ENCODE assay signal across 14 cellular contexts in genomic region chr12:115049617-115050016, GRCh38.
DNase-seq lines count a peak whose midpoint lies in the region; ATAC-seq and TF ChIP-seq lines count a peak whose summit lies in the region.
"Had no signal": no experiment of that assay in that cellular context is flagged by ENCODE, and none has a peak within 500 bp of the region (broad histone marks: within the 10 kb centered on the region; RNA-seq: fewer than 3 reads in every experiment).

No MANE protein-coding gene starts in this region.

- no peak overlapping the region for H3K14ac ChIP-seq in IMR-90 (replicated peaks; ENCODE audit: low read depth, low read length)

- H3K4me3 ChIP-seq in IMR-90 (ENCODE audit: insufficient read depth, low read depth, low read length): no peak overlapping the region
- no peak overlapping the region for H3K4me3 ChIP-seq in body of pancreas

- H3K4me1 ChIP-seq in IMR-90 (ENCODE audit: control insufficient read depth, insufficient read depth, low read length) (no peaks in the 10 kb centered on the region), body of pancreas (no peaks in the 10 kb centered on the region)

- H4K8ac ChIP-seq in IMR-90 (ENCODE audit: low read depth in 2 of 2, low read length in 2 of 2): no peak overlapping the region

- no peak overlapping the region for H4K5ac ChIP-seq in IMR-90 (ENCODE audit: low read depth, low read length)

- TF ChIP-seq CTCF in IMR-90 (conservative IDR thresholded peaks at IDR 0.05; ENCODE audit: low read depth, low read length): no peak
- no peak for TF ChIP-seq CTCF in body of pancreas (IDR thresholded peaks at IDR 0.05)

- H3K4ac ChIP-seq in IMR-90 (ENCODE audit: low read depth, low read length): no peak overlapping the region

- no peak overlapping the region for H3K56ac ChIP-seq in IMR-90 (ENCODE audit: extremely low read depth, insufficient read depth, low read length)

- no peak overlapping the region for H2BK20ac ChIP-seq in IMR-90 (ENCODE audit: low read depth, low read length)

- DNase-seq in ELR (ENCODE audit: low read depth) (peak; percentile 7), IMR-90 (peak; percentile 6), astrocyte of the hippocampus (ENCODE audit: low read depth, low spot score) (peak; percentile 7), fibroblast of peridontal ligament (ENCODE audit: extremely low read depth) (peak; percentile 17), body of pancreas (no peak), left lobe of liver (ENCODE audit: low spot score) (no peak)
- DNase-seq in effector CD8-positive, alpha-beta T cell (lab: John Stamatoyannopoulos, UW): no peak
- DNase-seq: ACHN; CD4-positive, alpha-beta memory T cell; DND-41; NCI-H146; NCI-H2227 treated with DMSO at 0.1 percent for 48 hours; NCI-H526 had no signal

- no TSS peak for BruUV-seq in IMR-90 (replicated peaks; lab: Mats Ljungman, UMichigan)

- no peak for TF ChIP-seq RAD21 in IMR-90 (IDR thresholded peaks at IDR 0.05; ENCODE audit: low read length)

- in situ Hi-C loops in IMR-90 (cut with MboI; ENCODE audit: low sequenced_read_pairs): no loop called here

- intact Hi-C loops in IMR-90 (cut with micrococcal nuclease) (no loop called here), body of pancreas (cut with DNase I) (no loop called here)

- H3K9me3 ChIP-seq in IMR-90 (ENCODE audit: control insufficient read depth, insufficient read depth, low read length) (no peaks in the 10 kb centered on the region), body of pancreas (no peaks in the 10 kb centered on the region)

- no peak overlapping the region for H3K23ac ChIP-seq in IMR-90 (ENCODE audit: low read depth, low read length)

- ATAC-seq in IMR-90 (ENCODE audit: low read depth): no peak
- ATAC-seq in HG02588 (IDR thresholded peaks at IDR 0.05; ENCODE audit: unreplicated experiment): no peak
- ATAC-seq in body of pancreas: no peak
- no peak for ATAC-seq in left lobe of liver

- no CpG with 5 or more reads among the region's 4 CpGs for WGBS in IMR-90 (ENCODE audit: extremely low coverage in 2 of 2, insufficient read length in 1 of 2), 2 experiments
- 61 to 62% methylated on average over 4 of the region's 4 CpGs for WGBS in body of pancreas, 2 donors

- no peaks in the 10 kb centered on the region for H3K27me3 ChIP-seq in IMR-90 (ENCODE audit: control insufficient read depth, insufficient read depth, low read length)
- no peaks in the 10 kb centered on the region for H3K27me3 ChIP-seq in body of pancreas

- TF ChIP-seq POLR2A in IMR-90 (IDR thresholded peaks at IDR 0.05; ENCODE audit: low read depth, low read length): no peak
- TF ChIP-seq POLR2A in body of pancreas (IDR thresholded peaks at IDR 0.05): no peak

- CTCF ChIA-PET in IMR-90 (lab: Yijun Ruan, JAX): interaction anchor here (0.5 kb wide), 1 partner anchor 18 kb away, joined by 6 read pairs; no protein-coding TSS in a partner anchor

- no peak overlapping the region for H2BK120ac ChIP-seq in IMR-90 (ENCODE audit: low read depth, low read length)

- H2BK5ac ChIP-seq in IMR-90 (ENCODE audit: low read depth, low read length, poor library complexity, severe bottlenecking): no peak overlapping the region

- no peaks in the 10 kb centered on the region for H3K36me3 ChIP-seq in IMR-90 (ENCODE audit: control insufficient read depth, insufficient read depth, low read length)
- H3K36me3 ChIP-seq in body of pancreas (replicated peaks in 1 of 2; ENCODE audit: insufficient read depth in 1 of 2, low read depth in 2 of 2): no peaks in the 10 kb centered on the region

- no peak overlapping the region for H2AK5ac ChIP-seq in IMR-90 (ENCODE audit: low read depth, low read length)

- H3K79me1 ChIP-seq in IMR-90 (ENCODE audit: low read depth in 1 of 2, low read length in 2 of 2): no peaks in the 10 kb centered on the region

- no peak overlapping the region for H4K91ac ChIP-seq in IMR-90 (ENCODE audit: insufficient read depth, low read depth, low read length)

- H3K9ac ChIP-seq in IMR-90 (ENCODE audit: low read depth, low read length): no peak overlapping the region

- H3K27ac ChIP-seq in IMR-90 (ENCODE audit: insufficient read depth, low read length): no peak overlapping the region
- no peak overlapping the region for H3K27ac ChIP-seq in body of pancreas

- no peak overlapping the region for H2BK15ac ChIP-seq in IMR-90 (ENCODE audit: low read depth, low read length)

- no peak overlapping the region for H2AFZ ChIP-seq in IMR-90 (replicated peaks; ENCODE audit: low read length, poor library complexity)

- H2AK9ac ChIP-seq in IMR-90 (replicated peaks; ENCODE audit: low read depth, low read length, poor library complexity): no peak overlapping the region

- H3K4me2 ChIP-seq in IMR-90 (ENCODE audit: low read depth, low read length): no peak overlapping the region

- dilution Hi-C loops in IMR-90 (cut with HindIII; ENCODE audit: low sequenced_read_pairs, unreplicated experiment): no loop called here

- no peak overlapping the region for H3K18ac ChIP-seq in IMR-90 (ENCODE audit: low read depth, low read length)

- no peaks in the 10 kb centered on the region for H4K20me1 ChIP-seq in IMR-90 (ENCODE audit: insufficient read depth, low read length)

- POLR2A ChIA-PET in IMR-90 (lab: Charles Lee; ENCODE audit: unreplicated experiment): no interaction called here

- H3K9me1 ChIP-seq in IMR-90 (ENCODE audit: insufficient read depth, low read length): no peaks in the 10 kb centered on the region

TF ChIP-seq in IMR-90, 13 proteins besides CTCF, POLR2A, EP300 and RAD21:
- TF ChIP-seq FOS (IDR thresholded peaks at IDR 0.05; ENCODE audit: low read depth, low read length) (no peak), RCOR1 (IDR thresholded peaks at IDR 0.05; ENCODE audit: insufficient replicate concordance, low read length) (no peak), ELK1 (IDR thresholded peaks at IDR 0.05; ENCODE audit: borderline replicate concordance, low read depth, low read length) (no peak), CEBPB (IDR thresholded peaks at IDR 0.05; ENCODE audit: low read depth, low read length) (no peak), SMC3 (IDR thresholded peaks at IDR 0.05; ENCODE audit: low read depth, low read length) (no peak), NFE2L2 (IDR thresholded peaks at IDR 0.05; ENCODE audit: low read depth, low read length) (no peak), MXI1 (IDR thresholded peaks at IDR 0.05; ENCODE audit: borderline replicate concordance, low read depth, low read length) (no peak), MAFK (IDR thresholded peaks at IDR 0.05; ENCODE audit: low read depth, low read length) (no peak), USF2 (IDR thresholded peaks at IDR 0.05; ENCODE audit: low read depth, low read length) (no peak), RFX5 (IDR thresholded peaks at IDR 0.05; ENCODE audit: low read depth, low read length) (no peak), CHD1 (IDR thresholded peaks at IDR 0.05; ENCODE audit: low read depth, low read length) (no peak), BHLHE40 (IDR thresholded peaks at IDR 0.05; ENCODE audit: low read depth, low read length) (no peak), MAZ (IDR thresholded peaks at IDR 0.05; ENCODE audit: borderline replicate concordance, low read depth, low read length) (no peak)

Comparison
In these comparisons a context has a peak if more than half of its experiments do, and no peak if none do; other contexts are left out.
1. DNase-seq: peak in ELR (single experiment), IMR-90 (single experiment), astrocyte of the hippocampus (single experiment) and fibroblast of peridontal ligament (single experiment); none in effector CD8-positive, alpha-beta T cell (single experiment), body of pancreas (0 of 4) and left lobe of liver (single experiment).